8 cellular contexts compared by ENCODE assay signal in genomic region chr18:47756364-47757016, GRCh38.
DNase-seq lines count a peak whose midpoint lies in the region; ATAC-seq and TF ChIP-seq lines count a peak whose summit lies in the region.

No MANE protein-coding gene starts in this region.

- H3K4me3 Mint-ChIP-seq in CD8-positive, alpha-beta T cell, result no peak overlapping the region
- H3K4me3 Mint-ChIP-seq in naive thymus-derived CD4-positive, alpha-beta T cell, result no peak overlapping the region

- ATAC-seq in CD8-positive, alpha-beta T cell, result peak; percentile 31
- peak; percentile 72 for ATAC-seq in naive thymus-derived CD4-positive, alpha-beta T cell
- ATAC-seq in GM18502 (IDR thresholded peaks at IDR 0.05; ENCODE audit: poor library complexity, unreplicated experiment), result no peak

- peaks cover 13% of the 10 kb centered on the region for H3K9me3 Mint-ChIP-seq in CD8-positive, alpha-beta T cell
- H3K9me3 Mint-ChIP-seq in naive thymus-derived CD4-positive, alpha-beta T cell, result peaks cover 0 to 28% (median 15%) of the 10 kb centered on the region in 11 donors

- no peak for TF ChIP-seq POLR2A in testis (IDR thresholded peaks at IDR 0.05)

- no peak overlapping the region for H3K27ac ChIP-seq in CD8-positive, alpha-beta T cell (ENCODE audit: low read depth, low read length)
- H3K27ac ChIP-seq in naive thymus-derived CD4-positive, alpha-beta T cell (ENCODE audit: low read depth, low read length), result no peak overlapping the region
- H3K27ac ChIP-seq in testis, result no peak overlapping the region

- TF ChIP-seq CTCF in CD8-positive, alpha-beta T cell (IDR thresholded peaks at IDR 0.05), result peak; percentile 60
- TF ChIP-seq CTCF in epithelial cell of esophagus (IDR thresholded peaks at IDR 0.05; ENCODE audit: insufficient read depth, low read depth, low read length, missing control alignments), result peak; percentile 93
- TF ChIP-seq CTCF in testis (IDR thresholded peaks at IDR 0.05), result peak; percentile 55 to 90 (median 78)

- no peak overlapping the region for H3K4me3 ChIP-seq in CD8-positive, alpha-beta T cell (ENCODE audit: low read depth, low read length)
- H3K4me3 ChIP-seq in H7 (ENCODE audit: insufficient read depth, low read depth, low read length), result no peak overlapping the region
- H3K4me3 ChIP-seq in epithelial cell of esophagus (ENCODE audit: low read length), result no peak overlapping the region
- H3K4me3 ChIP-seq in naive thymus-derived CD4-positive, alpha-beta T cell (ENCODE audit: low read length), result no peak overlapping the region
- no peak overlapping the region for H3K4me3 ChIP-seq in testis

- no peaks in the 10 kb centered on the region for H3K36me3 Mint-ChIP-seq in CD8-positive, alpha-beta T cell
- H3K36me3 Mint-ChIP-seq in naive thymus-derived CD4-positive, alpha-beta T cell, result peaks cover 0 to 24% (median 6%) of the 10 kb centered on the region in 5 donors

- peak in 5 of 7 experiments; percentile 25 to 55 (median 46) for DNase-seq in CD8-positive, alpha-beta T cell
- DNase-seq in H7 (peak; percentile 69), NCI-H345 (lab: John Stamatoyannopoulos, UW) (peak; percentile 84), epithelial cell of esophagus (ENCODE audit: low read depth) (peak; percentile 69), testis (peak; percentile 81)
- peak; percentile 61 to 72 for DNase-seq in activated CD4-positive, alpha-beta T cell treated with anti-CD3 and anti-CD28 coated beads, Interleukin-2, amount 50 U/mL, for 48 hours
- DNase-seq in naive thymus-derived CD4-positive, alpha-beta T cell, result peak in 8 of 9 donors; percentile 10 to 59 (median 30)

- peaks cover 46% of the 10 kb centered on the region for H3K27me3 Mint-ChIP-seq in CD8-positive, alpha-beta T cell (ENCODE audit: low read depth)
- peaks cover 10 to 61% (median 40%) of the 10 kb centered on the region in 5 donors for H3K27me3 Mint-ChIP-seq in naive thymus-derived CD4-positive, alpha-beta T cell

- WGBS in testis, 2 donors, result 30% methylated on average over 9 of the region's 9 CpGs

- H3K27ac Mint-ChIP-seq in CD8-positive, alpha-beta T cell, result no peak overlapping the region
- no peak overlapping the region for H3K27ac Mint-ChIP-seq in naive thymus-derived CD4-positive, alpha-beta T cell

- H3K4me1 Mint-ChIP-seq in CD8-positive, alpha-beta T cell (ENCODE audit: low read depth), result no peaks in the 10 kb centered on the region
- peaks cover 0 to 6% (median 0%) of the 10 kb centered on the region in 7 donors for H3K4me1 Mint-ChIP-seq in naive thymus-derived CD4-positive, alpha-beta T cell

- POLR2A ChIA-PET in CD8-positive, alpha-beta T cell (lab: Charles Lee), result no interaction called here
- POLR2A ChIA-PET in naive thymus-derived CD4-positive, alpha-beta T cell (lab: Charles Lee), result interaction anchor here (0.6 kb wide), 1 partner anchor 687 kb away, joined by 4 read pairs; no protein-coding TSS in a partner anchor

- no peaks in the 10 kb centered on the region for H3K36me3 ChIP-seq in CD8-positive, alpha-beta T cell (ENCODE audit: insufficient read depth, low read length)
- H3K36me3 ChIP-seq in H7 (replicated peaks; ENCODE audit: control insufficient read depth, insufficient read depth, low read length) (no peaks in the 10 kb centered on the region), testis (ENCODE audit: low read depth, missing control alignments) (no peaks in the 10 kb centered on the region)
- no peaks in the 10 kb centered on the region for H3K36me3 ChIP-seq in naive thymus-derived CD4-positive, alpha-beta T cell (ENCODE audit: control insufficient read depth in 2 of 3, insufficient read depth in 3 of 3, low read length in 3 of 3)

- H3K4me1 ChIP-seq in CD8-positive, alpha-beta T cell (ENCODE audit: insufficient read depth, low read length), result no peaks in the 10 kb centered on the region
- H3K4me1 ChIP-seq in naive thymus-derived CD4-positive, alpha-beta T cell (ENCODE audit: control insufficient read depth in 2 of 2, insufficient read depth in 2 of 2, low read length in 2 of 2), result no peaks in the 10 kb centered on the region
- H3K4me1 ChIP-seq in testis, result no peaks in the 10 kb centered on the region

- CTCF ChIA-PET in CD8-positive, alpha-beta T cell (lab: Charles Lee), result interaction anchor here (0.7 to 1.1 kb wide), 2 partner anchors 14 to 1895 kb away, joined by 3 to 6 read pairs; no protein-coding TSS in a partner anchor
- CTCF ChIA-PET in naive thymus-derived CD4-positive, alpha-beta T cell (lab: Charles Lee), result no interaction called here

- no peaks in the 10 kb centered on the region for H3K9me3 ChIP-seq in CD8-positive, alpha-beta T cell (ENCODE audit: low read length)
- no peaks in the 10 kb centered on the region for H3K9me3 ChIP-seq in naive thymus-derived CD4-positive, alpha-beta T cell (ENCODE audit: control insufficient read depth in 2 of 3, low read length in 3 of 3)
- no peaks in the 10 kb centered on the region for H3K9me3 ChIP-seq in testis

- no peaks in the 10 kb centered on the region for H3K27me3 ChIP-seq in CD8-positive, alpha-beta T cell (ENCODE audit: insufficient read depth, low read length)
- H3K27me3 ChIP-seq in H7 (ENCODE audit: control insufficient read depth, insufficient read depth, low read length) (no peaks in the 10 kb centered on the region), testis (no peaks in the 10 kb centered on the region)
- H3K27me3 ChIP-seq in naive thymus-derived CD4-positive, alpha-beta T cell (ENCODE audit: control insufficient read depth in 2 of 2, insufficient read depth in 2 of 2, low read length in 2 of 2), result peaks cover 0 to 5% of the 10 kb centered on the region in 2 donors

- intact Hi-C loops in CD8-positive, alpha-beta T cell (cut with DNase I, micrococcal nuclease), result no loop called here
- intact Hi-C loops in naive thymus-derived CD4-positive, alpha-beta T cell (cut with micrococcal nuclease), result no loop called here
- intact Hi-C loops in testis (cut with DNase I; ENCODE audit: low total_unique reads), result no loop called here

Comparison
In these comparisons a context has a peak if more than half of its experiments do, and no peak if none do; other contexts are left out.
1. DNase-seq: peak in every context shown above with its lines; median percentile 84 in NCI-H345; 81 in testis; 69 in H7; 69 in epithelial cell of esophagus; 66 in activated CD4-positive, alpha-beta T cell treated with anti-CD3 and anti-CD28 coated beads, Interleukin-2, amount 50 U/mL, for 48 hours; 46 in CD8-positive, alpha-beta T cell; 30 in naive thymus-derived CD4-positive, alpha-beta T cell.